24 cellular contexts compared by ENCODE assay signal in the genomic region with DNA sequence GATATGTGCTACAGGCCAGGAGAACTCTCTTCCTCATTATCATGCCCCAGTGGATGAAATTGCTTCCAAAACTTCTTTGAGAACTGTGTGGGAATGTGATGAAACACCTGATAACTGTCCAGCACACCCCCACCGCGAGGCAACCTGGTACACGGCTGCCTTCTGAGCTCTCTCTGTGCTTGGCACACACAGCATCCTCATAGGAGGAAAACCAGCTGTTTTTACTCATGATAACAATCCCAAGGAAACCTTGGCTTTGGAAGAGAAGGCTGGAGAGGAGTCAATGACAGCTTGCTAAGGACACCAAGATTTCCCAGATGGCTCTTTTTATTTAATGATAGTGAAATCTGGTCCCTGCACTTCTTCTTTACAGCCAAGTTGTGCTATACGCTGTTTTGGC.
DNase-seq lines count a peak whose midpoint lies in the region; ATAC-seq and TF ChIP-seq lines count a peak whose summit lies in the region.
"Had no signal": no experiment of that assay in that cellular context is flagged by ENCODE, and none has a peak within 500 bp of the region (broad histone marks: within the 10 kb centered on the region; RNA-seq: fewer than 3 reads in every experiment).

No MANE protein-coding gene starts in this region.

- H3K27me3 ChIP-seq in adipocyte (replicated peaks; ENCODE audit: control insufficient read depth, insufficient read depth, low read length) (no peaks in the 10 kb centered on the region), right cardiac atrium (ENCODE audit: control insufficient read depth, insufficient read depth) (no peaks in the 10 kb centered on the region), osteoblast (ENCODE audit: insufficient read depth, low read length) (no peaks in the 10 kb centered on the region), hepatocyte (no peaks in the 10 kb centered on the region)
- H3K27me3 ChIP-seq: foreskin keratinocyte, Peyer's patch, tibial artery had no signal

- H4K20me1 ChIP-seq in osteoblast (ENCODE audit: insufficient read depth, low read length) (no peaks in the 10 kb centered on the region), hepatocyte (ENCODE audit: insufficient read depth, poor library complexity, severe bottlenecking) (no peaks in the 10 kb centered on the region)

- H3K4me1 ChIP-seq in adipocyte (ENCODE audit: control insufficient read depth, insufficient read depth, low read length): peaks cover 38% of the 10 kb centered on the region
- H3K4me1 ChIP-seq in right cardiac atrium (ENCODE audit: control insufficient read depth, insufficient read depth, low read length): no peaks in the 10 kb centered on the region
- H3K4me1 ChIP-seq in osteoblast (ENCODE audit: insufficient read depth, low read length): peaks cover 19% of the 10 kb centered on the region
- peaks cover 18% of the 10 kb centered on the region for H3K4me1 ChIP-seq in hepatocyte (ENCODE audit: insufficient read depth)
- H3K4me1 ChIP-seq: Peyer's patch had no signal

- H2AFZ ChIP-seq in osteoblast (ENCODE audit: low read length) (peak overlapping the region; percentile 30), hepatocyte (no peak overlapping the region)

- H3K27ac ChIP-seq in right cardiac atrium (ENCODE audit: low read length) (no peak overlapping the region), osteoblast (ENCODE audit: low read depth, low read length) (no peak overlapping the region), hepatocyte (no peak overlapping the region)
- H3K27ac ChIP-seq: C4-2B, foreskin keratinocyte, neutrophil, Peyer's patch had no signal

- intact Hi-C loops in right cardiac atrium (cut with DNase I): no loop called here

- no peaks in the 10 kb centered on the region for H3K9me2 ChIP-seq in hepatocyte (replicated peaks; ENCODE audit: insufficient read depth)

- H3K9me3 ChIP-seq in adipocyte (ENCODE audit: control insufficient read depth, low read length) (peaks cover 12% of the 10 kb centered on the region), right cardiac atrium (ENCODE audit: control insufficient read depth, low read length) (no peaks in the 10 kb centered on the region), osteoblast (ENCODE audit: low read depth, low read length) (no peaks in the 10 kb centered on the region), hepatocyte (ENCODE audit: low read depth) (no peaks in the 10 kb centered on the region)
- H3K9me3 ChIP-seq: neutrophil, Peyer's patch, tibial artery had no signal

- 27% methylated on average over 4 of the region's 4 CpGs for WGBS in right cardiac atrium
- 50% methylated on average over 4 of the region's 4 CpGs for WGBS in hepatocyte (ENCODE audit: low lambda C conversion rate, missing lambda C conversion rate)

- ATAC-seq in right cardiac atrium (peak; percentile 51 to 63), HG03354 (IDR thresholded peaks at IDR 0.05; ENCODE audit: poor library complexity, severe bottlenecking, unreplicated experiment) (no peak)
- ATAC-seq: activated CD4-positive, alpha-beta T cell treated with anti-CD3 and anti-CD28 coated beads for 36 hours; foreskin keratinocyte; stimulated activated naive CD8-positive, alpha-beta T cell treated with anti-CD3 and anti-CD28 coated beads, Interleukin-15, Interleukin-2, amounts not matched to agents 100 U/mL and 50 U/mL, for 24 hours had no signal

- H3K79me2 ChIP-seq in osteoblast (ENCODE audit: insufficient read depth, low read length) (no peaks in the 10 kb centered on the region), hepatocyte (no peaks in the 10 kb centered on the region)

- H3K4me2 ChIP-seq in osteoblast (ENCODE audit: insufficient read depth, low read length): no peak overlapping the region
- H3K4me2 ChIP-seq in hepatocyte: no peak overlapping the region

- peak overlapping the region; percentile 49 for H3K4me3 ChIP-seq in adipocyte (ENCODE audit: low read length)
- H3K4me3 ChIP-seq in right cardiac atrium (ENCODE audit: low read length): no peak overlapping the region
- no peak overlapping the region for H3K4me3 ChIP-seq in osteoblast (ENCODE audit: insufficient read depth, low read length)
- H3K4me3 ChIP-seq in hepatocyte: no peak overlapping the region
- H3K4me3 ChIP-seq: lung, Peyer's patch, tibial artery had no signal

- no peak for TF ChIP-seq CTCF in osteoblast (IDR thresholded peaks at IDR 0.05; ENCODE audit: extremely low read depth, low read depth, low read length)
- no peak for TF ChIP-seq CTCF in hepatocyte (IDR thresholded peaks at IDR 0.05; ENCODE audit: poor library complexity)

- in situ Hi-C loops in G401 (cut with HindIII; ENCODE audit: low sequenced_read_pairs): no loop called here

- H3K9ac ChIP-seq in adipocyte (ENCODE audit: low read length): peak overlapping the region; percentile 60

- H3K36me3 ChIP-seq in adipocyte (ENCODE audit: control insufficient read depth, insufficient read depth, low read length, severe bottlenecking) (no peaks in the 10 kb centered on the region), osteoblast (ENCODE audit: insufficient read depth, low read length) (no peaks in the 10 kb centered on the region), hepatocyte (replicated peaks; ENCODE audit: insufficient read depth, low read depth) (no peaks in the 10 kb centered on the region)
- H3K36me3 ChIP-seq: neutrophil, Peyer's patch, tibial artery had no signal

- DNase-seq in G401 (ENCODE audit: low spot score) (peak; percentile 7), adipocyte (ENCODE audit: low read depth) (no peak), right cardiac atrium (peak in 1 of 3 donors; percentile 69), osteoblast (ENCODE audit: insufficient read length, low spot score, missing footprints) (no peak), NCI-H1930 (lab: John Stamatoyannopoulos, UW) (no peak), hepatocyte (ENCODE audit: low spot score) (no peak)
- DNase-seq in stimulated activated naive CD4-positive, alpha-beta T cell (lab: John Stamatoyannopoulos, UW): no peak
- DNase-seq: activated CD4-positive, alpha-beta T cell treated with anti-CD3 and anti-CD28 coated beads for 36 hours; activated naive CD4-positive, alpha-beta T cell treated with Interleukin-2 at 50 U/mL for 16 hours; activated T-cell treated with anti-CD3 and anti-CD28 coated beads, Interleukin-2, amount 50 U/mL, for 48 hours; foreskin keratinocyte; immature natural killer cell; NCI-H1048; NCI-H187; NCI-H526; Peyer's patch; retina; stimulated activated naive CD8-positive, alpha-beta T cell treated with anti-CD3 and anti-CD28 coated beads, Interleukin-15, Interleukin-2, amounts not matched to agents 100 U/mL and 50 U/mL, for 24 hours; T-helper 2 cell; tibial artery had no signal
